Comparison of ENCODE assay signal across 22 cellular contexts in genomic region chr14:99581371-99581770, GRCh38. TPM values are rescaled to one million over a fixed set of nuclear protein-coding genes. Genes with fewer than 3 reads are reported as not detected.
DNase-seq lines count a peak whose midpoint lies in the region; ATAC-seq and TF ChIP-seq lines count a peak whose summit lies in the region.
"Had no signal": no experiment of that assay in that cellular context is flagged by ENCODE, and none has a peak within 500 bp of the region (broad histone marks: within the 10 kb centered on the region; RNA-seq: fewer than 3 reads in every experiment).

No MANE protein-coding gene starts in this region.

- ATAC-seq in HG03280 (IDR thresholded peaks at IDR 0.05; ENCODE audit: unreplicated experiment) = no peak
- ATAC-seq: left colon; stimulated activated naive CD8-positive, alpha-beta T cell treated with anti-CD3 and anti-CD28 coated beads, Interleukin-15, amount 100 ng/mL, for 72 hours had no signal

- peak overlapping the region; percentile 99 for H3K27ac Mint-ChIP-seq in progenitor cell of endocrine pancreas
- H3K27ac Mint-ChIP-seq: activated naive CD4-positive, alpha-beta T cell treated with anti-CD3 and anti-CD28 coated beads, Interleukin-2, amount 50 U/mL, for 24 hours; nephron progenitor cell; stimulated activated naive CD8-positive, alpha-beta T cell treated with anti-CD3 and anti-CD28 coated beads, Interleukin-15, amount 100 ng/mL, for 72 hours had no signal

- peak overlapping the region; percentile 92 for H3K27ac ChIP-seq in RWPE1
- H3K27ac ChIP-seq: ascending aorta had no signal

- DNase-seq in Ammon's horn (ENCODE audit: low spot score) (peak; percentile 68), RWPE1 (ENCODE audit: low spot score) (no peak), globus pallidus (ENCODE audit: low spot score) (peak; percentile 83), progenitor cell of endocrine pancreas (ENCODE audit: low spot score, unreplicated experiment) (no peak), NCI-H446 (lab: John Stamatoyannopoulos, UW) (no peak), T-helper 2 cell (no peak), NCI-H1930 (lab: John Stamatoyannopoulos, UW) (no peak)
- DNase-seq: activated CD4-positive, CD25-positive, alpha-beta regulatory T cell treated with anti-CD3 and anti-CD28 coated beads, Interleukin-2, amount 50 U/mL, for 72 hours; activated CD8-positive, alpha-beta memory T cell treated with anti-CD3 and anti-CD28 coated beads for 24 hours; activated T-cell treated with anti-CD3 and anti-CD28 coated beads, Interleukin-2, amount 50 U/mL, for 48 hours; effector CD8-positive, alpha-beta T cell; esophagus squamous epithelium; left colon; NCI-H1048; NCI-H2029; nephron progenitor cell; stimulated activated CD4-positive, alpha-beta T cell treated with anti-CD3 and anti-CD28 coated beads, Interleukin-4, amount 100 ng/mL, for 1 hour; stimulated activated naive CD8-positive, alpha-beta T cell treated with anti-CD3 and anti-CD28 coated beads, Interleukin-15, amount 100 ng/mL, for 72 hours; T1000 had no signal

- CTCF ChIA-PET in RWPE1 (lab: Yijun Ruan, JAX) = no interaction called here

- peaks cover 42% of the 10 kb centered on the region for H3K4me1 Mint-ChIP-seq in progenitor cell of endocrine pancreas (ENCODE audit: low read depth)

- no peaks in the 10 kb centered on the region for H3K27me3 Mint-ChIP-seq in progenitor cell of endocrine pancreas
- H3K27me3 Mint-ChIP-seq: activated naive CD4-positive, alpha-beta T cell treated with anti-CD3 and anti-CD28 coated beads, Interleukin-2, amount 50 U/mL, for 24 hours; stimulated activated naive CD8-positive, alpha-beta T cell treated with anti-CD3 and anti-CD28 coated beads, Interleukin-15, amount 100 ng/mL, for 72 hours had no signal

- TF ChIP-seq CTCF in RWPE1 (conservative IDR thresholded peaks at IDR 0.05; ENCODE audit: low read depth) (no peak), progenitor cell of endocrine pancreas (IDR thresholded peaks at IDR 0.05; ENCODE audit: unreplicated experiment) (no peak)

- POLR2A ChIA-PET in RWPE1 (lab: Yijun Ruan, JAX; ENCODE audit: low non-redundant PET) = no interaction called here

- H3K4me3 Mint-ChIP-seq in progenitor cell of endocrine pancreas (ENCODE audit: low read depth) = no peak overlapping the region
- H3K4me3 Mint-ChIP-seq: activated naive CD4-positive, alpha-beta T cell treated with anti-CD3 and anti-CD28 coated beads, Interleukin-2, amount 50 U/mL, for 24 hours; stimulated activated naive CD8-positive, alpha-beta T cell treated with anti-CD3 and anti-CD28 coated beads, Interleukin-15, amount 100 ng/mL, for 72 hours had no signal

- H3K9me3 Mint-ChIP-seq in progenitor cell of endocrine pancreas (ENCODE audit: low read depth) = no peaks in the 10 kb centered on the region
- H3K9me3 Mint-ChIP-seq: activated naive CD4-positive, alpha-beta T cell treated with anti-CD3 and anti-CD28 coated beads, Interleukin-2, amount 50 U/mL, for 24 hours; nephron progenitor cell; stimulated activated naive CD8-positive, alpha-beta T cell treated with anti-CD3 and anti-CD28 coated beads, Interleukin-15, amount 100 ng/mL, for 72 hours had no signal

- no peaks in the 10 kb centered on the region for H3K36me3 Mint-ChIP-seq in progenitor cell of endocrine pancreas (ENCODE audit: insufficient read depth)
- H3K36me3 Mint-ChIP-seq: activated naive CD4-positive, alpha-beta T cell treated with anti-CD3 and anti-CD28 coated beads, Interleukin-2, amount 50 U/mL, for 24 hours had no signal

RNA-seq across cellular contexts. Expression of gene CCDC85C, which starts 22.6 kb away (rescaled TPM):
- 43.6 and 44.9 TPM in 2 replicates for total RNA-seq in progenitor cell of endocrine pancreas

Comparison
In these comparisons a context has a peak if more than half of its experiments do, and no peak if none do; other contexts are left out.
1. DNase-seq: peak in Ammon's horn (single experiment) and globus pallidus (single experiment); none in RWPE1 (single experiment), progenitor cell of endocrine pancreas (single experiment), NCI-H446 (0 of 2), T-helper 2 cell (0 of 5) and NCI-H1930 (0 of 2).